In genomic region chr14:24049002-24049401, GRCh38 we compare ENCODE assay signal across 15 cellular contexts. TPM values are rescaled to one million over a fixed set of nuclear protein-coding genes. Genes with fewer than 3 reads are reported as not detected.
"Had no signal": no experiment of that assay in that cellular context is flagged by ENCODE, and none has a peak within 500 bp of the region (broad histone marks: within the 10 kb centered on the region; RNA-seq: fewer than 3 reads in every experiment).

No MANE protein-coding gene starts in this region.

RNA-seq across cellular contexts. Expression of gene CARMIL3, which starts 2.8 kb away (rescaled TPM):
- total RNA-seq: right atrium auricular region, smooth muscle cell had no signal
- polyA plus RNA-seq: smooth muscle cell had no signal

RNA-seq across cellular contexts. Expression of gene CPNE6, which starts 22.4 kb away (rescaled TPM):
- total RNA-seq: activated CD4-positive, alpha-beta T cell treated with anti-CD3 and anti-CD28 coated beads for 36 hours; activated T-helper 2 cell treated with anti-CD3 and anti-CD28 coated beads, Interferon-gamma antibody, Interleukin-2, Interleukin-4, amounts not matched to agents 10 μg/mL and 5 μg/mL and 100 μg/mL, durations not matched to agents 14 hours and 24 hours and 36 hours; chondrocyte; endodermal cell; esophagus mucosa; kidney epithelial cell; natural killer cell treated with Interleukin-12 subunit alpha and Interleukin-12 subunit beta and Interleukin-15 and Interleukin-18, amount 100 ng/mL, for 72 hours; omental fat pad; pulmonary artery endothelial cell; smooth muscle cell; suprapubic skin; T-helper 2 cell treated with Interferon-gamma antibody and Interleukin-4, amounts not matched to agents 100 ng/mL and 5 ng/mL, for 36 hours; tibial nerve had no signal
- polyA plus RNA-seq: heart right ventricle, smooth muscle cell had no signal
